ENCODE assay signal across 22 cellular contexts in the genomic region with DNA sequence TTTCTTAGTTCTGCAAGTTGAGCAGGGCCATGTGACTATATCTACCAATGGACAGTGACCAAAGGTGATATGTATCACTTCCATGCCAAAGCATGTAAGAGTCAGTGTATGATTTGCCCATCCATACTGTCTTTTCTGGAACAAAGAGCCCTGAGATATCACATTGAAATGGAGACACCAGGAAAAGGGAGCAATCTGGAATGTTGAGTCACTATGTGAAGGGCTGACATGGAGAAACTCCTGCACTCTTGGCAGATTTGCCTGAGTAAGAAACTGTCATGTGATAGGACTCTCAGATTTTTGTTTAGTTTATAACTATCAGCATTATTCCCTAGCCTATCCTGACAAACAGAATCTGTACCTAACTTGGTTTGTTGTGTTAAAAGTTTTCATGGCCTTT. TPM values are rescaled to one million over a fixed set of nuclear protein-coding genes. Genes with fewer than 3 reads are reported as not detected.
DNase-seq lines count a peak whose midpoint lies in the region; ATAC-seq and TF ChIP-seq lines count a peak whose summit lies in the region.
"Had no signal": no experiment of that assay in that cellular context is flagged by ENCODE, and none has a peak within 500 bp of the region (broad histone marks: within the 10 kb centered on the region; RNA-seq: fewer than 3 reads in every experiment).

No MANE protein-coding gene starts in this region.

- H3K4me3 ChIP-seq in osteoblast (ENCODE audit: insufficient read depth, low read length), result no peak overlapping the region
- H3K4me3 ChIP-seq: BLaER1, left lung, testis had no signal

- no peaks in the 10 kb centered on the region for H3K9me3 ChIP-seq in osteoblast (ENCODE audit: low read depth, low read length)
- H3K9me3 ChIP-seq: left lung, testis had no signal

- H3K4me1 ChIP-seq in osteoblast (ENCODE audit: insufficient read depth, low read length), result no peaks in the 10 kb centered on the region
- H3K4me1 ChIP-seq: BLaER1, left lung, parathyroid adenoma, testis had no signal

- no peaks in the 10 kb centered on the region for H3K79me2 ChIP-seq in osteoblast (ENCODE audit: insufficient read depth, low read length)
- H3K79me2 ChIP-seq: parathyroid adenoma had no signal

- ATAC-seq in GM18870 (IDR thresholded peaks at IDR 0.05; ENCODE audit: unreplicated experiment) (no peak), GM21529 (IDR thresholded peaks at IDR 0.05; ENCODE audit: unreplicated experiment) (no peak), HG03135 (IDR thresholded peaks at IDR 0.05; ENCODE audit: unreplicated experiment) (no peak)
- ATAC-seq: left lung had no signal

- TF ChIP-seq CTCF in osteoblast (IDR thresholded peaks at IDR 0.05; ENCODE audit: extremely low read depth, low read depth, low read length), result no peak

- no peak overlapping the region for H3K4me2 ChIP-seq in osteoblast (ENCODE audit: insufficient read depth, low read length)
- H3K4me2 ChIP-seq: BLaER1 had no signal

- peak; percentile 19 for DNase-seq in EL
- DNase-seq in NCI-H226, result peak; percentile 58
- peak; percentile 14 for DNase-seq in epithelial cell of prostate (ENCODE audit: low read depth, low spot score)
- peak; percentile 2 for DNase-seq in osteoblast (ENCODE audit: insufficient read length, low spot score, missing footprints)
- DNase-seq in activated gamma-delta T cell (lab: John Stamatoyannopoulos, UW), result no peak
- DNase-seq: activated CD4-positive, alpha-beta T cell treated with anti-CD3 and anti-CD28 coated beads, Interleukin-2, amount 50 U/mL, for 4 hours; activated naive CD4-positive, alpha-beta T cell treated with anti-CD3 and anti-CD28 coated beads, Interleukin-2, amount 50 U/mL, for 16 hours; activated T-cell treated with anti-CD3 and anti-CD28 coated beads, Interleukin-2, amount 50 U/mL, for 1 hour; foreskin melanocyte; KG1; left lung; NCI-H1105 treated with DMSO at 0.1 percent for 48 hours; RPMI8226; small intestine; stimulated activated CD4-positive, alpha-beta T cell treated with anti-CD3 and anti-CD28 coated beads, Interleukin-4, amount 100 ng/mL, for 24 hours; SW 1271; testis had no signal

- no peak overlapping the region for H3K27ac ChIP-seq in epithelial cell of prostate
- H3K27ac ChIP-seq in osteoblast (ENCODE audit: low read depth, low read length), result no peak overlapping the region
- H3K27ac ChIP-seq: BLaER1, left lung, parathyroid adenoma, testis had no signal

- H3K27me3 ChIP-seq in osteoblast (ENCODE audit: insufficient read depth, low read length), result no peaks in the 10 kb centered on the region
- H3K27me3 ChIP-seq: BLaER1, left lung, testis had no signal

- no peaks in the 10 kb centered on the region for H4K20me1 ChIP-seq in osteoblast (ENCODE audit: insufficient read depth, low read length)
- H4K20me1 ChIP-seq: BLaER1 had no signal

- no peaks in the 10 kb centered on the region for H3K36me3 ChIP-seq in osteoblast (ENCODE audit: insufficient read depth, low read length)
- H3K36me3 ChIP-seq: BLaER1, left lung had no signal

- no peak overlapping the region for H2AFZ ChIP-seq in osteoblast (ENCODE audit: low read length)
- H2AFZ ChIP-seq: parathyroid adenoma had no signal

RNA-seq across cellular contexts. Expression of a gene that starts 29.8 kb away (rescaled TPM):
- 17.4 and 19.2 TPM in 2 replicates for total RNA-seq in osteoblast
